In the genomic region with DNA sequence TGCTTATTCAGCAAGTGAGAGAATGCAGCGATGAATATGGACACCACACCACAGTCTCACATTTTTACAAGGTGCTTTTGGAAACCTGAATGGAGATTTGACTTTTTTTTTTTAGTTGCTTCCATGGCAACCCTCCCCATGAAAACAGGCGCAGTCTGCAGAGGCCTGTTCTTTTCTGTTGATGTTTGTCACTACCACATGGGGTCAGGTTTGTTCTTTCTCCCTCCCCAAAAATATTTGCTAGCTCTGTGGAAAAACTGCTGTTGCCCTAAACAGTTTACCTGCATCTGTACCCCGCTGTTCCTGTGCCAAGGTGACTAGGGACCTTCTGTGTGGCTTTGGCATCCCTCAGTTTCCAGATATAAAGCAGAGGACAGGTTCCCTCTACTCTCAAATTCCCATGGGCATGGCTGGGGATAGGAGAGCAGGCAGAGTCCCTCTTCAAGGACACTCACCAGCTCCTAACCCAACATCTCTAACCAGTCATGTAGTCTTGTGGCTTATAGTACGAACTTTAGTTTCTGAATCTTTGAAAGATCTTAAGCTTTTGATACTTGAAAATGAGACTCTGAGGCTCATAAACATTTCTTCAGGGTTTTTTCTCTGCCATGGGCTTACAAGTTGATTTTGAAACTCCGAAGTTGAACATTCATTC, we compare ENCODE assay signal across 9 cellular contexts.
A peak's percentile ranks its signal among the peaks of the same experiment; 100 is the strongest.
DNase-seq lines count a peak whose midpoint lies in the region; ATAC-seq, FAIRE-seq and TF ChIP-seq lines count a peak whose summit lies in the region.
"Had no signal": no experiment of that assay in that cellular context is flagged by ENCODE, and none has a peak within 500 bp of the region (broad histone marks: within the 10 kb centered on the region; RNA-seq: fewer than 3 reads in every experiment).

No MANE protein-coding gene starts in this region.

- H3K4me3 Mint-ChIP-seq in activated T-cell treated with anti-CD3 and anti-CD28 coated beads, Interleukin-2, amount 50 U/mL, for 24 hours, result no peak overlapping the region
- H3K4me3 Mint-ChIP-seq in stimulated activated naive CD8-positive, alpha-beta T cell treated with anti-CD3 and anti-CD28 coated beads, Interleukin-15, Interleukin-2, amounts not matched to agents 100 ng/mL and 50 ng/mL, for 24 hours, result no peak overlapping the region

- TF ChIP-seq CTCF in D721Med (IDR thresholded peaks at IDR 0.05; ENCODE audit: insufficient read depth, missing control alignments), result no peak

- DNase-seq in activated T-cell treated with anti-CD3 and anti-CD28 coated beads, Interleukin-2, amount 50 U/mL, for 24 hours, result no peak
- DNase-seq in activated T-cell treated with anti-CD3 and anti-CD28 coated beads for 4 hours, result no peak
- DNase-seq in central memory CD4-positive, alpha-beta T cell, result peak; percentile 55
- no peak for DNase-seq in D721Med (ENCODE audit: insufficient read length, low spot score)
- no peak for DNase-seq in NCI-H187 (lab: John Stamatoyannopoulos, UW)

- peak; percentile 46 for ATAC-seq in HG03280 (IDR thresholded peaks at IDR 0.05; ENCODE audit: unreplicated experiment)
- ATAC-seq in HG02852 (IDR thresholded peaks at IDR 0.05; ENCODE audit: unreplicated experiment), result no peak

- no peaks in the 10 kb centered on the region for H3K36me3 Mint-ChIP-seq in activated T-cell treated with anti-CD3 and anti-CD28 coated beads, Interleukin-2, amount 50 U/mL, for 24 hours (ENCODE audit: low read depth)
- H3K36me3 Mint-ChIP-seq in stimulated activated naive CD8-positive, alpha-beta T cell treated with anti-CD3 and anti-CD28 coated beads, Interleukin-15, Interleukin-2, amounts not matched to agents 100 ng/mL and 50 ng/mL, for 24 hours (ENCODE audit: low read depth), result no peaks in the 10 kb centered on the region

- FAIRE-seq in D721Med (lab: Jason Lieb, UNC), result no peak
- FAIRE-seq: G401.6 had no signal

- peak overlapping the region; percentile 27 for H3K27ac Mint-ChIP-seq in activated T-cell treated with anti-CD3 and anti-CD28 coated beads, Interleukin-2, amount 50 U/mL, for 24 hours
- peak overlapping the region; percentile 50 for H3K27ac Mint-ChIP-seq in stimulated activated naive CD8-positive, alpha-beta T cell treated with anti-CD3 and anti-CD28 coated beads, Interleukin-15, Interleukin-2, amounts not matched to agents 100 ng/mL and 50 ng/mL, for 24 hours

- no peaks in the 10 kb centered on the region for H3K9me3 Mint-ChIP-seq in activated T-cell treated with anti-CD3 and anti-CD28 coated beads, Interleukin-2, amount 50 U/mL, for 24 hours
- H3K9me3 Mint-ChIP-seq in stimulated activated naive CD8-positive, alpha-beta T cell treated with anti-CD3 and anti-CD28 coated beads, Interleukin-15, Interleukin-2, amounts not matched to agents 100 ng/mL and 50 ng/mL, for 24 hours, result no peaks in the 10 kb centered on the region

- H3K4me1 Mint-ChIP-seq in activated T-cell treated with anti-CD3 and anti-CD28 coated beads, Interleukin-2, amount 50 U/mL, for 24 hours (ENCODE audit: low read depth), result peaks cover 43% of the 10 kb centered on the region
- H3K4me1 Mint-ChIP-seq in stimulated activated naive CD8-positive, alpha-beta T cell treated with anti-CD3 and anti-CD28 coated beads, Interleukin-15, Interleukin-2, amounts not matched to agents 100 ng/mL and 50 ng/mL, for 24 hours (ENCODE audit: low read depth), result peaks cover 48% of the 10 kb centered on the region

- H3K27me3 Mint-ChIP-seq in activated T-cell treated with anti-CD3 and anti-CD28 coated beads, Interleukin-2, amount 50 U/mL, for 24 hours, result no peaks in the 10 kb centered on the region
- H3K27me3 Mint-ChIP-seq in stimulated activated naive CD8-positive, alpha-beta T cell treated with anti-CD3 and anti-CD28 coated beads, Interleukin-15, Interleukin-2, amounts not matched to agents 100 ng/mL and 50 ng/mL, for 24 hours, result no peaks in the 10 kb centered on the region
